ENCODE assay signal across 19 cellular contexts in genomic region chr14:66974397-66975025, GRCh38.
DNase-seq lines count a peak whose midpoint lies in the region; ATAC-seq, FAIRE-seq and TF ChIP-seq lines count a peak whose summit lies in the region.
"Had no signal": no experiment of that assay in that cellular context is flagged by ENCODE, and none has a peak within 500 bp of the region (broad histone marks: within the 10 kb centered on the region; RNA-seq: fewer than 3 reads in every experiment).

No MANE protein-coding gene starts in this region.

- no peak overlapping the region for H3K9ac ChIP-seq in kidney (ENCODE audit: low read length in 2 of 2)

- no peaks in the 10 kb centered on the region for H3K9me3 ChIP-seq in kidney (ENCODE audit: control insufficient read depth in 1 of 2, low read length in 2 of 2)
- H3K9me3 ChIP-seq: gastrocnemius medialis, psoas muscle, SJSA1 had no signal

- no peak for FAIRE-seq in bronchial epithelial cell (lab: Jason Lieb, UNC)
- FAIRE-seq in kidney (lab: Jason Lieb, UNC) = peak; percentile 32

- TF ChIP-seq CTCF in AG10803 (conservative IDR thresholded peaks at IDR 0.05; ENCODE audit: low read length) = no peak
- TF ChIP-seq CTCF in bronchial epithelial cell (IDR thresholded peaks at IDR 0.05; ENCODE audit: insufficient read depth, low read length, severe bottlenecking) = no peak
- TF ChIP-seq CTCF in kidney (IDR thresholded peaks at IDR 0.05; ENCODE audit: borderline replicate concordance, extremely low read depth, insufficient read depth) = no peak

- H3K4me1 ChIP-seq in kidney (ENCODE audit: control insufficient read depth in 1 of 2, insufficient read depth in 1 of 2, low read depth in 1 of 2, low read length in 2 of 2) = no peaks in the 10 kb centered on the region
- H3K4me1 ChIP-seq: gastrocnemius medialis, psoas muscle, SJSA1 had no signal

- H3K27me3 ChIP-seq in bronchial epithelial cell (ENCODE audit: control insufficient read depth, insufficient read depth, low read length) = no peaks in the 10 kb centered on the region
- H3K27me3 ChIP-seq: gastrocnemius medialis, SJSA1 had no signal

- no peak for ATAC-seq in HG02885 (IDR thresholded peaks at IDR 0.05; ENCODE audit: poor library complexity, unreplicated experiment)
- ATAC-seq: activated CD8-positive, alpha-beta memory T cell treated with anti-CD3 and anti-CD28 coated beads, Interleukin-2, amount 10 ng/mL, durations not matched to agents 7 days and 5 days; gastrocnemius medialis; psoas muscle had no signal

- H3K27ac ChIP-seq in kidney (ENCODE audit: low read depth in 2 of 2, low read length in 2 of 2) = no peak overlapping the region
- H3K27ac ChIP-seq: coronary artery, gastrocnemius medialis, psoas muscle, SJSA1 had no signal

- H3K4me3 ChIP-seq in AG10803 (ENCODE audit: low read length) (no peak overlapping the region), bronchial epithelial cell (ENCODE audit: low read depth, low read length) (no peak overlapping the region), kidney (ENCODE audit: low read length in 2 of 2) (no peak overlapping the region)
- H3K4me3 ChIP-seq: coronary artery, gastrocnemius medialis, psoas muscle, SJSA1 had no signal

- intact Hi-C loops in kidney (cut with DNase I) = no loop called here

- DNase-seq in AG10803 (ENCODE audit: low read depth) (peak; percentile 31), LHCN-M2 (ENCODE audit: low read depth) (peak; percentile 19), bronchial epithelial cell (ENCODE audit: low read depth) (peak; percentile 76), kidney (no peak), germinal center (ENCODE audit: low spot score) (no peak), NCI-H187 (lab: John Stamatoyannopoulos, UW) (no peak)
- DNase-seq in activated CD4-positive, alpha-beta T cell treated with anti-CD3 and anti-CD28 coated beads, Interleukin-2, amount 50 U/mL, for 4 hours = no peak
- DNase-seq: activated CD8-positive, alpha-beta memory T cell treated with anti-CD3 and anti-CD28 coated beads, Interleukin-2, amount 10 ng/mL, durations not matched to agents 7 days and 5 days; activated naive CD4-positive, alpha-beta T cell treated with anti-CD3 and anti-CD28 coated beads, Interleukin-2, amount 50 U/mL, for 16 hours; gastrocnemius medialis; islet precursor cell; Karpas-422; NCI-H774; psoas muscle; stimulated activated CD4-positive, alpha-beta T cell treated with anti-CD3 and anti-CD28 coated beads, Interleukin-2, amount 100 ng/mL, for 48 hours; trophoblast cell had no signal

- H3K36me3 ChIP-seq in bronchial epithelial cell (ENCODE audit: control insufficient read depth, insufficient read depth, low read length) (no peaks in the 10 kb centered on the region), kidney (ENCODE audit: control insufficient read depth in 1 of 2, insufficient read depth in 2 of 2, low read length in 2 of 2) (peaks cover 0 to 4% of the 10 kb centered on the region in 2 donors)
- H3K36me3 ChIP-seq: gastrocnemius medialis, SJSA1 had no signal

Comparison
In these comparisons a context has a peak if more than half of its experiments do, and no peak if none do; other contexts are left out.
1. DNase-seq: peak in AG10803 (single experiment), LHCN-M2 (single experiment) and bronchial epithelial cell (single experiment); none in kidney (single experiment), germinal center (single experiment), NCI-H187 (0 of 2) and activated CD4-positive, alpha-beta T cell treated with anti-CD3 and anti-CD28 coated beads, Interleukin-2, amount 50 U/mL, for 4 hours (0 of 2).